1 cellular context compared by ENCODE assay signal in the genomic region with DNA sequence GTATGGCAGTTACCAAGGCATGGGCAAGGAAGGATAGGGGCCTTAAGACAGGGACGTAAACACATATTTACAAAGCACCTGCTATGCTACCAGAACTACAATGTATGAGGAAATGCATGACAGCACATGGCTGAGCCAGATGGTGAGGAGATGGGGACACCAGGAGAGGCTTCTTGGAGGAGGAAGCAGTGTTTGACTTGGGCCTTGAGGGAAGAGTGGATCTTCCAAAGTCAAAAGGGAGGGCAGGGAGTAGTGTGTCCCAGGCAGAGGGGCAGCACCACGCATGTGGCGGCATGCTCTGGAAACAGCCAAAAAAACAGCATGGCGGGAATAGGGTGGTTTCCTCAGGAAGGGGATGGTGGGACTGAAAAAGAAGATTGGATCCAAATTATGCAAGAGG.
TF ChIP-seq lines count a peak whose summit lies in the region.

No MANE protein-coding gene starts in this region.

TF ChIP-seq in WTC11, 78 proteins besides CTCF, POLR2A, EP300 and RAD21 (continued from another document):
- TF ChIP-seq, protein P1, sequence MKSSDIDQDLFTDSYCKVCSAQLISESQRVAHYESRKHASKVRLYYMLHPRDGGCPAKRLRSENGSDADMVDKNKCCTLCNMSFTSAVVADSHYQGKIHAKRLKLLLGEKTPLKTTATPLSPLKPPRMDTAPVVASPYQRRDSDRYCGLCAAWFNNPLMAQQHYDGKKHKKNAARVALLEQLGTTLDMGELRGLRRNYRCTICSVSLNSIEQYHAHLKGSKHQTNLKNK (CRISPR knock-in tag; IDR thresholded peaks at IDR 0.05): no peak
- TF ChIP-seq ZNF671 (CRISPR knock-in tag; IDR thresholded peaks at IDR 0.05): no peak
- TF ChIP-seq IRF2 (CRISPR knock-in tag; IDR thresholded peaks at IDR 0.05; ENCODE audit: borderline replicate concordance, low read depth): no peak
- no peak for TF ChIP-seq CREM (CRISPR knock-in tag; IDR thresholded peaks at IDR 0.05)
- TF ChIP-seq STAT6 (CRISPR knock-in tag; conservative IDR thresholded peaks at IDR 0.05; ENCODE audit: low read depth): no peak
- no peak for TF ChIP-seq ATF3 (CRISPR knock-in tag; conservative IDR thresholded peaks at IDR 0.05)
- TF ChIP-seq PRRX2 (CRISPR knock-in tag; IDR thresholded peaks at IDR 0.05): no peak
- TF ChIP-seq SP1 (CRISPR knock-in tag; conservative IDR thresholded peaks at IDR 0.05): no peak
- TF ChIP-seq ZNF532 (CRISPR knock-in tag; IDR thresholded peaks at IDR 0.05; ENCODE audit: borderline replicate concordance): no peak
- TF ChIP-seq ZNF232 (CRISPR knock-in tag; IDR thresholded peaks at IDR 0.05): no peak
- TF ChIP-seq, protein P2, sequence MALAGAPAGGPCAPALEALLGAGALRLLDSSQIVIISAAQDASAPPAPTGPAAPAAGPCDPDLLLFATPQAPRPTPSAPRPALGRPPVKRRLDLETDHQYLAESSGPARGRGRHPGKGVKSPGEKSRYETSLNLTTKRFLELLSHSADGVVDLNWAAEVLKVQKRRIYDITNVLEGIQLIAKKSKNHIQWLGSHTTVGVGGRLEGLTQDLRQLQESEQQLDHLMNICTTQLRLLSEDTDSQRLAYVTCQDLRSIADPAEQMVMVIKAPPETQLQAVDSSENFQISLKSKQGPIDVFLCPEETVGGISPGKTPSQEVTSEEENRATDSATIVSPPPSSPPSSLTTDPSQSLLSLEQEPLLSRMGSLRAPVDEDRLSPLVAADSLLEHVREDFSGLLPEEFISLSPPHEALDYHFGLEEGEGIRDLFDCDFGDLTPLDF (CRISPR knock-in tag; IDR thresholded peaks at IDR 0.05): no peak
- TF ChIP-seq GTF2I (CRISPR knock-in tag; conservative IDR thresholded peaks at IDR 0.05): no peak
- TF ChIP-seq, protein P3, sequence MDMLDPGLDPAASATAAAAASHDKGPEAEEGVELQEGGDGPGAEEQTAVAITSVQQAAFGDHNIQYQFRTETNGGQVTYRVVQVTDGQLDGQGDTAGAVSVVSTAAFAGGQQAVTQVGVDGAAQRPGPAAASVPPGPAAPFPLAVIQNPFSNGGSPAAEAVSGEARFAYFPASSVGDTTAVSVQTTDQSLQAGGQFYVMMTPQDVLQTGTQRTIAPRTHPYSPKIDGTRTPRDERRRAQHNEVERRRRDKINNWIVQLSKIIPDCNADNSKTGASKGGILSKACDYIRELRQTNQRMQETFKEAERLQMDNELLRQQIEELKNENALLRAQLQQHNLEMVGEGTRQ (CRISPR knock-in tag; IDR thresholded peaks at IDR 0.05): no peak
- TF ChIP-seq CREB1 (CRISPR knock-in tag; IDR thresholded peaks at IDR 0.05): no peak
- TF ChIP-seq ZNF121 (CRISPR knock-in tag; IDR thresholded peaks at IDR 0.05): no peak
- TF ChIP-seq TP53 (CRISPR knock-in tag; IDR thresholded peaks at IDR 0.05): no peak
- TF ChIP-seq, protein P4, sequence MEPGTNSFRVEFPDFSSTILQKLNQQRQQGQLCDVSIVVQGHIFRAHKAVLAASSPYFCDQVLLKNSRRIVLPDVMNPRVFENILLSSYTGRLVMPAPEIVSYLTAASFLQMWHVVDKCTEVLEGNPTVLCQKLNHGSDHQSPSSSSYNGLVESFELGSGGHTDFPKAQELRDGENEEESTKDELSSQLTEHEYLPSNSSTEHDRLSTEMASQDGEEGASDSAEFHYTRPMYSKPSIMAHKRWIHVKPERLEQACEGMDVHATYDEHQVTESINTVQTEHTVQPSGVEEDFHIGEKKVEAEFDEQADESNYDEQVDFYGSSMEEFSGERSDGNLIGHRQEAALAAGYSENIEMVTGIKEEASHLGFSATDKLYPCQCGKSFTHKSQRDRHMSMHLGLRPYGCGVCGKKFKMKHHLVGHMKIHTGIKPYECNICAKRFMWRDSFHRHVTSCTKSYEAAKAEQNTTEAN (CRISPR knock-in tag; IDR thresholded peaks at IDR 0.05): no peak
